In the genomic region with DNA sequence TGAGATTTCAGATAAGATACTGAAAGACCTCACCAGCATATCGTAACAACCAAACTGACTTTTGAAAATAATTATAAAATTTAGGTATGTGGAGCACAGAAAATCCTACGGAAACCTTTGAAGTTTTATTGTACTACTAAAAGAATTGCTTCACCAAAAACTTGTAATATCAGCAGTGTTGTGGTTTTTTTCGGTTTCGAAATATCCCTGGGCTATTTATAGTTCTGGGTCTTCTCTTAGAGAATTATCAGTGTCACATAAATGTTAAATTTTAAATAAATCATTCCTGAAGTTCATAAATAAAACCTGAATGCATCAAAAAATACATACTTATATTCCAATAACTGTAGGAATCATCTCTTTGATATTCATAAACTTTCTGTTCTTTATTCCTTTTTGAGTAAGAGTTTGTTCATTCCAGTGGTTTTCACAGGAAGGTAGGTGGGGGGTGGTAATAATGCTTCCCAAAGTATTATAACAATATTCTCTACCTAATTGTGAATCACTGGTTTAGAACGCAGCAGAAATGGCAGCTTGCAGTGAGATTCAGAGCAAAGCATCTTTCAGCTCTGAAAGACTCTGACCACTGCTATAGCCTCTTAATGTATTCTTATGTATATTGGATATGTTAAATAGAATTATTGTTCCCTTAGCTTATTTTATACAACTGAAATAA, we compare ENCODE assay signal across 15 cellular contexts.
DNase-seq lines count a peak whose midpoint lies in the region; ATAC-seq and FAIRE-seq lines count a peak whose summit lies in the region.
"Had no signal": no experiment of that assay in that cellular context is flagged by ENCODE, and none has a peak within 500 bp of the region (broad histone marks: within the 10 kb centered on the region; RNA-seq: fewer than 3 reads in every experiment).

No MANE protein-coding gene starts in this region.

- no peaks in the 10 kb centered on the region for H3K9me3 Mint-ChIP-seq in immature natural killer cell
- H3K9me3 Mint-ChIP-seq: activated CD4-positive, alpha-beta memory T cell treated with anti-CD3 and anti-CD28 coated beads, Interleukin-2, amount 10 ng/mL, durations not matched to agents 7 days and 5 days had no signal

- no peak overlapping the region for H3K27ac Mint-ChIP-seq in immature natural killer cell
- H3K27ac Mint-ChIP-seq: activated CD4-positive, alpha-beta memory T cell treated with anti-CD3 and anti-CD28 coated beads, Interleukin-2, amount 10 ng/mL, durations not matched to agents 7 days and 5 days; B cell had no signal

- no peaks in the 10 kb centered on the region for H3K27me3 Mint-ChIP-seq in immature natural killer cell (ENCODE audit: low read depth in 3 of 3)
- H3K27me3 Mint-ChIP-seq: activated CD4-positive, alpha-beta memory T cell treated with anti-CD3 and anti-CD28 coated beads, Interleukin-2, amount 10 ng/mL, durations not matched to agents 7 days and 5 days; B cell had no signal

- H3K36me3 Mint-ChIP-seq in immature natural killer cell = peaks cover 0 to 4% (median 0%) of the 10 kb centered on the region in 3 donors

- H3K4me3 Mint-ChIP-seq in immature natural killer cell = peak overlapping the region in 3 of 5 donors; percentile 43 to 50 (median 49)
- H3K4me3 Mint-ChIP-seq: activated CD4-positive, alpha-beta memory T cell treated with anti-CD3 and anti-CD28 coated beads, Interleukin-2, amount 10 ng/mL, durations not matched to agents 7 days and 5 days; B cell had no signal

- FAIRE-seq in frontal cortex (lab: Jason Lieb, UNC) = no peak
- FAIRE-seq: GM18507 had no signal

- peaks cover 40 to 56% of the 10 kb centered on the region in 2 donors for H3K4me1 Mint-ChIP-seq in immature natural killer cell

- ATAC-seq in GM21786 (IDR thresholded peaks at IDR 0.05; ENCODE audit: unreplicated experiment) (no peak), GM19035 (IDR thresholded peaks at IDR 0.05; ENCODE audit: unreplicated experiment) (no peak)

- peak; percentile 11 for DNase-seq in Daoy (ENCODE audit: low read depth)
- DNase-seq in HT1080 (ENCODE audit: low read depth) = peak; percentile 46
- DNase-seq in SW480 (ENCODE audit: low spot score) = peak; percentile 40
- no peak for DNase-seq in immature natural killer cell
- DNase-seq in glomerular visceral epithelial cell (ENCODE audit: extremely low spot score) = no peak
- DNase-seq in frontal cortex (ENCODE audit: low spot score in 2 of 2) = no peak
- DNase-seq: activated CD4-positive, alpha-beta memory T cell treated with anti-CD3 and anti-CD28 coated beads, Interleukin-2, amount 10 ng/mL, durations not matched to agents 7 days and 5 days; DND-41; posterior cingulate gyrus; stimulated activated CD4-positive, alpha-beta T cell treated with anti-CD3 and anti-CD28 coated beads, Interleukin-4, amount 100 ng/mL, for 4 hours; stimulated activated naive CD4-positive, alpha-beta T cell treated with Interleukin-2 at 50 U/mL for 16 hours had no signal

Comparison
In these comparisons a context has a peak if more than half of its experiments do, and no peak if none do; other contexts are left out.
1. DNase-seq: peak in Daoy (single experiment), HT1080 (single experiment) and SW480 (single experiment); none in immature natural killer cell (0 of 3), glomerular visceral epithelial cell (single experiment) and frontal cortex (0 of 2).